ENCODE assay signal across 9 cellular contexts in the genomic region with DNA sequence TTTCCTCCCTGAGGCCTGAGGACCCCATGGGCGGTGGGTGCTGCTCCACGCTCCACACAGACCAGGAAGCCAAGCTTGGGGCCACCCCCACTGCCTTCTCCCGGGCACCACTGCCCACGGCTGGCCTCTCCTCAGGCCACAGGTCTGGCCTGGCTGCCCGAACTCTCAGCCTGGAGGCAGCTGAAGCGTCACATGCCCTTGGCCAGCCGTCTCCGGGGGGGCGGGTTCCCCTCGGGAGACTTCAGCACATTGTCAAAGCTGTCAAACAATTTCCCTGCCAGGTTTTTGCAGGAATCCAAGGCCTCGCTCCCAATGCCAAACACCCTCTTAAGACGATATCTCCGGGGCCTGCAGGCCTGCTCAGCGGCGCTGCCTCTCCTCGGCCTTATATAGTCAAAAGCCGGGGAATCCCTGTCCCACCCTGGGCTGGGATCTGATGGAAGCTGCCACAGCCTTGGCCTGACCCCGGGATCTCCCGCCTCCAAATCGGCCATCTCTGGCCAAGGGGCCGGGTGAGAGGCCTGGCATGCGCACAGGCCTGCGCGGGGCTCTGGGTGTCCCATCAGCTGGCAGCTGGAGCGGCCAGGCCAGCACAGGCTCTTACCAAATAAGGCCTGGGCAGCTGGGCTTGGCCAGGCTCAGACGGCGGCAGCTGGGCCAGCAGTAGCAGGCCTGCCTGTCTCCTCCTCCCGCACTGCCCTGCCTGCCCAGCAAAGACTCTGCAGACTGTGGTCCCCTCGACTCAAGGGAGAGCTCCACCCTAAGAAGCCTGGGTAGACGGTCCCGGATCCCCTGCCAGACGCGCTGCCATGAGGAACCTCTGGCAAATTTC. TPM values are rescaled to one million over a fixed set of nuclear protein-coding genes. Genes with fewer than 3 reads are reported as not detected.
A peak's percentile ranks its signal among the peaks of the same experiment; 100 is the strongest.
DNase-seq lines count a peak whose midpoint lies in the region; ATAC-seq and TF ChIP-seq lines count a peak whose summit lies in the region.
"Had no signal": no experiment of that assay in that cellular context is flagged by ENCODE, and none has a peak within 500 bp of the region (broad histone marks: within the 10 kb centered on the region; RNA-seq: fewer than 3 reads in every experiment).

No MANE protein-coding gene starts in this region.

- no peaks in the 10 kb centered on the region for H3K36me3 ChIP-seq in NT2/D1 (ENCODE audit: insufficient read depth, insufficient read length, low read length)
- no peaks in the 10 kb centered on the region for H3K36me3 ChIP-seq in gastroesophageal sphincter
- H3K36me3 ChIP-seq in neuronal stem cell (replicated peaks in 1 of 2; ENCODE audit: control insufficient read depth in 2 of 2, insufficient read depth in 2 of 2, low read length in 2 of 2), result no peaks in the 10 kb centered on the region
- no peaks in the 10 kb centered on the region for H3K36me3 ChIP-seq in brain microvascular endothelial cell (replicated peaks)

- H3K36me3 Mint-ChIP-seq in CD14-positive monocyte, result peaks cover 4 to 17% of the 10 kb centered on the region in 2 donors

- in situ Hi-C loops in brain microvascular endothelial cell (cut with HindIII; ENCODE audit: low pct_ligation_motif_present, low sequenced_read_pairs), result no loop called here

- peak; percentile 38 to 75 for TF ChIP-seq POLR2A in gastroesophageal sphincter (IDR thresholded peaks at IDR 0.05)

- intact Hi-C loops in CD14-positive monocyte (cut with micrococcal nuclease), result no loop called here

- peak overlapping the region; percentile 89 for H3K18ac ChIP-seq in neuronal stem cell (ENCODE audit: low read length)

- H2AK5ac ChIP-seq in neuronal stem cell (ENCODE audit: low read depth, low read length), result peak overlapping the region; percentile 92

- peak overlapping the region; percentile 56 for H2BK120ac ChIP-seq in neuronal stem cell (ENCODE audit: low read depth, low read length)

- H2BK15ac ChIP-seq in neuronal stem cell (ENCODE audit: low read length), result peak overlapping the region; percentile 52

- peak; percentile 82 for ATAC-seq in gastroesophageal sphincter

- no peak overlapping the region for H3K14ac ChIP-seq in neuronal stem cell (ENCODE audit: low read length)

- peak overlapping the region; percentile 58 for H2BK12ac ChIP-seq in neuronal stem cell (ENCODE audit: low read length)

- H4K91ac ChIP-seq in neuronal stem cell (ENCODE audit: low read depth, low read length, poor library complexity), result peak overlapping the region; percentile 46

- H3K4me2 ChIP-seq in neuronal stem cell (ENCODE audit: insufficient read depth, low read length, poor library complexity, severe bottlenecking), result no peak overlapping the region

- no CpG with 5 or more reads among the region's 33 CpGs for WGBS in gastroesophageal sphincter (ENCODE audit: low coverage in 1 of 2), 2 donors
- WGBS in neuronal stem cell (ENCODE audit: extremely low coverage in 2 of 2, insufficient read length in 2 of 2, insufficient replicate concordance in 1 of 2), 2 donors, result no CpG with 5 or more reads among the region's 33 CpGs

- no peak overlapping the region for H4K8ac ChIP-seq in neuronal stem cell (ENCODE audit: low read depth, low read length)

- no peak overlapping the region for H3K4me3 Mint-ChIP-seq in CD14-positive monocyte

- H3K4me3 ChIP-seq in NT2/D1 (ENCODE audit: insufficient read length, low read depth), result no peak overlapping the region
- peak overlapping the region in 1 of 2 donors; percentile 4 for H3K4me3 ChIP-seq in gastroesophageal sphincter
- H3K4me3 ChIP-seq in neuronal stem cell (ENCODE audit: low read length in 2 of 2), result no peak overlapping the region
- H3K4me3 ChIP-seq in brain microvascular endothelial cell (ENCODE audit: low read depth, low read length), result no peak overlapping the region
- H3K4me3 ChIP-seq: SK-N-MC had no signal

- H3K9ac ChIP-seq in NT2/D1 (ENCODE audit: insufficient read length, low read depth), result peak overlapping the region; percentile 45
- H3K9ac ChIP-seq in neuronal stem cell (ENCODE audit: low read depth, low read length, poor library complexity), result peak overlapping the region; percentile 22

- H2BK5ac ChIP-seq in neuronal stem cell (ENCODE audit: low read length), result peak overlapping the region; percentile 8

- H3K4me1 ChIP-seq in NT2/D1 (ENCODE audit: insufficient read depth, insufficient read length), result peaks cover 19% of the 10 kb centered on the region
- peaks cover 0 to 97% (median 44%) of the 10 kb centered on the region in 3 donors for H3K4me1 ChIP-seq in gastroesophageal sphincter
- H3K4me1 ChIP-seq in neuronal stem cell (ENCODE audit: control insufficient read depth in 2 of 2, insufficient read depth in 1 of 2, low read depth in 1 of 2, low read length in 2 of 2), result peaks cover 15% of the 10 kb centered on the region in 2 donors

- H3K27me3 ChIP-seq in NT2/D1 (ENCODE audit: insufficient read depth, insufficient read length) (no peaks in the 10 kb centered on the region), gastroesophageal sphincter (no peaks in the 10 kb centered on the region), neuronal stem cell (ENCODE audit: control insufficient read depth in 3 of 3, insufficient read depth in 3 of 3, low read depth in 1 of 3, low read length in 3 of 3) (peaks cover 0 to 13% (median 0%) of the 10 kb centered on the region in 3 experiments), brain microvascular endothelial cell (replicated peaks) (peaks cover under 1% of the 10 kb centered on the region)

- no peak overlapping the region for H3K23ac ChIP-seq in neuronal stem cell (ENCODE audit: low read depth, low read length, poor library complexity)

- H3K9me3 ChIP-seq in NT2/D1 (ENCODE audit: insufficient read depth, low read length) (peaks cover 4% of the 10 kb centered on the region; the same call in 1 of the 2 replicates), gastroesophageal sphincter (peaks cover 0 to 8% (median 0%) of the 10 kb centered on the region in 3 donors), neuronal stem cell (replicated peaks in 1 of 2; ENCODE audit: control insufficient read depth in 2 of 2, insufficient read depth in 1 of 2, low read depth in 1 of 2, low read length in 2 of 2) (peaks cover 4 to 5% of the 10 kb centered on the region in 2 donors)

- no peak overlapping the region for H3K4ac ChIP-seq in neuronal stem cell (ENCODE audit: low read length)

- no peak for TF ChIP-seq CTCF in AG09319 (IDR thresholded peaks at IDR 0.05; ENCODE audit: low read depth, low read length)
- no peak for TF ChIP-seq CTCF in gastroesophageal sphincter (IDR thresholded peaks at IDR 0.05)
- no peak for TF ChIP-seq CTCF in brain microvascular endothelial cell (IDR thresholded peaks at IDR 0.05; ENCODE audit: low read depth, low read length, missing control alignments)
- TF ChIP-seq CTCF in CD14-positive monocyte (IDR thresholded peaks at IDR 0.05), result no peak

- no peaks in the 10 kb centered on the region for H3K79me1 ChIP-seq in neuronal stem cell (ENCODE audit: low read depth, low read length)

- H3K4me1 Mint-ChIP-seq in CD14-positive monocyte, result peaks cover 22% of the 10 kb centered on the region

- no peak overlapping the region for H3K27ac Mint-ChIP-seq in CD14-positive monocyte

- H3K27ac ChIP-seq in gastroesophageal sphincter, result peak overlapping the region; percentile 69 to 96 (median 93)
- H3K27ac ChIP-seq in neuronal stem cell (replicated peaks; ENCODE audit: low read length), result peak overlapping the region; percentile 24
- H3K27ac ChIP-seq in brain microvascular endothelial cell, result no peak overlapping the region
- H3K27ac ChIP-seq: SK-N-MC had no signal

- peaks cover 0 to 4% (median 2%) of the 10 kb centered on the region in 3 donors for H3K27me3 Mint-ChIP-seq in CD14-positive monocyte (ENCODE audit: low read depth in 3 of 3)

- peaks cover 7 to 18% (median 16%) of the 10 kb centered on the region in 7 donors for H3K9me3 Mint-ChIP-seq in CD14-positive monocyte

- TF ChIP-seq EP300 in gastroesophageal sphincter (IDR thresholded peaks at IDR 0.05), result peak; percentile 46

- peak; percentile 44 for DNase-seq in AG09319 (ENCODE audit: extremely low read depth, low read depth)
- no peak for DNase-seq in NT2/D1 (ENCODE audit: low read depth, low spot score)
- no peak for DNase-seq in neuronal stem cell (ENCODE audit: low spot score)
- DNase-seq in brain microvascular endothelial cell, result no peak
- no peak for DNase-seq in CD14-positive monocyte (ENCODE audit: low spot score)
- DNase-seq in NCI-H1417 (lab: John Stamatoyannopoulos, UW), result no peak
- DNase-seq in T-helper 1 cell, result no peak

- H2AFZ ChIP-seq in neuronal stem cell (ENCODE audit: low read length), result peak overlapping the region; percentile 86

RNA-seq across cellular contexts. Expression of gene RBM38, which starts 49.7 kb away (rescaled TPM):
- total RNA-seq in gastroesophageal sphincter, result 100 to 1,000 TPM in 2 of 4 donors, 10 to 100 TPM in 2; 50.9 to 190 (median 106) TPM
- 38.4 TPM for polyA plus RNA-seq in neuronal stem cell (2013, experiment 1 of 2)
- 40.3 TPM for polyA plus RNA-seq in neuronal stem cell (2013, experiment 2 of 2)
- polyA plus RNA-seq in CD14-positive monocyte, result 10 to 100 TPM in 1 of 2 donors, 1 to 10 TPM in 1; 7.5 to 17.8 TPM
